Comparison of ENCODE assay signal across 24 cellular contexts in genomic region chr7:112236597-112236996, GRCh38.
"Had no signal": no experiment of that assay in that cellular context is flagged by ENCODE, and none has a peak within 500 bp of the region (broad histone marks: within the 10 kb centered on the region; RNA-seq: fewer than 3 reads in every experiment).

No MANE protein-coding gene starts in this region.

- FAIRE-seq: pancreas had no signal

- H3K4me1 ChIP-seq: neural progenitor cell, pancreas, spleen, thyroid gland, upper lobe of left lung, uterus had no signal

- ATAC-seq: naive thymus-derived CD4-positive, alpha-beta T cell; natural killer cell; pancreas; psoas muscle; right cardiac atrium; sciatic nerve; stimulated activated memory B cell treated with anti-CD40 and anti-IgM and Interleukin-4, amounts not matched to agents 10 μg/mL and 1 μg/mL and 100 μg/mL, for 72 hours had no signal

- H2AFZ ChIP-seq: neural progenitor cell had no signal

- H3K27ac ChIP-seq: neural progenitor cell, pancreas, psoas muscle, skin epidermis, spleen, stomach, thoracic aorta, thyroid gland, tibial nerve, upper lobe of left lung, uterus had no signal

- H3K4me3 ChIP-seq: neural progenitor cell, pancreas, psoas muscle, skin epidermis, smooth muscle cell, spleen, stomach, thoracic aorta, thyroid gland, tibial nerve, upper lobe of left lung, uterus had no signal

- H3K9ac ChIP-seq: neural progenitor cell had no signal

- DNase-seq: naive thymus-derived CD4-positive, alpha-beta T cell; natural killer cell; pancreas; psoas muscle; right cardiac atrium; spleen; stimulated activated CD4-positive, alpha-beta T cell treated with anti-CD3 and anti-CD28 coated beads, Interleukin-12 subunit alpha, Interleukin-12 subunit beta, amount 100 ng/mL, for 4 hours; stimulated activated CD4-positive, alpha-beta T cell treated with anti-CD3 and anti-CD28 coated beads, Interleukin-1b, Interleukin-23, amount 100 ng/mL, for 48 hours; stimulated activated CD4-positive, alpha-beta T cell treated with anti-CD3 and anti-CD28 coated beads, Interleukin-4, amount 100 ng/mL, for 1 hour; stimulated activated CD4-positive, alpha-beta T cell treated with anti-CD3 and anti-CD28 coated beads, Interleukin-4, amount 100 ng/mL, for 4 hours; stimulated activated CD8-positive, alpha-beta memory T cell treated with anti-CD3 and anti-CD28 coated beads, Interleukin-4, amount 100 ng/mL, for 48 hours; stimulated activated naive CD4-positive, alpha-beta T cell treated with Interleukin-2 at 50 U/mL for 16 hours; stomach; thyroid gland; trophoblast cell; upper lobe of left lung; uterus had no signal

- H3K27me3 ChIP-seq: neural progenitor cell, pancreas, spleen, stomach, thyroid gland, tibial nerve, upper lobe of left lung, uterus had no signal

- H3K4me2 ChIP-seq: neural progenitor cell, smooth muscle cell had no signal

- H3K9me3 ChIP-seq: pancreas, psoas muscle, stomach, thoracic aorta, thyroid gland, tibial nerve, upper lobe of left lung, uterus had no signal

- H3K36me3 ChIP-seq: neural progenitor cell, pancreas, spleen, stomach, thoracic aorta, thyroid gland, tibial nerve, upper lobe of left lung, uterus had no signal
